In the genomic region with DNA sequence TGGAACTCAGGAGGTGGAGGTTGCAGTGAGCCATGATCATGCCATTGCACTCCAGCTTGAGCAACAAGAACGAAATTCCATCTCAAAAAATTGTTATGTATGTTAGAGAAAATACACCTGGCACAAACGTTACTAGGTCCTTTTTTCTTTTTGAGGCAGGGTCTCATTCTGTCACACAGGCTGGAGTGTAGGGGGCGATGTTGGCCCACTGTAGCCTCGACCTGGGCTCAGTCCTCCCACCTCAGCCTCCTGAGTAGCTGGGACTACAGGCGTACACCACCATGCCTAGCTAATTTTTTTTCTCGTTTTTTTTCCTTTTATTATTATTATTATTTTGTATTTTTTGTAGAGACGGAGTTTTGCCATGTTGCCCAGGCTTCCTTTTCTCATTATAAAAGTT, we compare ENCODE assay signal across 10 cellular contexts. TPM values are rescaled to one million over a fixed set of nuclear protein-coding genes. Genes with fewer than 3 reads are reported as not detected.
DNase-seq lines count a peak whose midpoint lies in the region; ATAC-seq and TF ChIP-seq lines count a peak whose summit lies in the region.
"Had no signal": no experiment of that assay in that cellular context is flagged by ENCODE, and none has a peak within 500 bp of the region (broad histone marks: within the 10 kb centered on the region; RNA-seq: fewer than 3 reads in every experiment).

No MANE protein-coding gene starts in this region.

- H4K20me1 ChIP-seq in Loucy (ENCODE audit: insufficient read depth, low read length, poor library complexity, severe bottlenecking), result no peaks in the 10 kb centered on the region

- no peaks in the 10 kb centered on the region for H3K27me3 ChIP-seq in Loucy (ENCODE audit: insufficient read depth, low read length, poor library complexity, severe bottlenecking)
- no peaks in the 10 kb centered on the region for H3K27me3 ChIP-seq in ascending aorta

- H3K27ac ChIP-seq in ascending aorta, result no peak overlapping the region

- intact Hi-C loops in ascending aorta (cut with DNase I), result no loop called here

- H3K36me3 ChIP-seq in Loucy (ENCODE audit: insufficient read depth, low read length) (no peaks in the 10 kb centered on the region; the same call in 1 of the 2 replicates), ascending aorta (peaks cover 13 to 21% of the 10 kb centered on the region in 2 donors)

- TF ChIP-seq CTCF in Loucy (conservative IDR thresholded peaks at IDR 0.05; ENCODE audit: low read length) (peak; percentile 52), progenitor cell of endocrine pancreas (IDR thresholded peaks at IDR 0.05; ENCODE audit: unreplicated experiment) (peak; percentile 38), ascending aorta (IDR thresholded peaks at IDR 0.05) (peak in 1 of 3 experiments; percentile 11)

- peaks cover 13% of the 10 kb centered on the region for H3K4me1 Mint-ChIP-seq in progenitor cell of endocrine pancreas (ENCODE audit: low read depth)

- peaks cover 13% of the 10 kb centered on the region for H3K4me1 ChIP-seq in Loucy (ENCODE audit: insufficient read depth, low read length, poor library complexity, severe bottlenecking)
- H3K4me1 ChIP-seq in ascending aorta, result peaks cover 0 to 5% of the 10 kb centered on the region in 2 donors

- DNase-seq in NCI-H345 (lab: John Stamatoyannopoulos, UW) (peak; percentile 29), NCI-H345 treated with DMSO at 0.1 percent for 48 hours (lab: John Stamatoyannopoulos, UW; ENCODE audit: unreplicated experiment) (no peak), progenitor cell of endocrine pancreas (ENCODE audit: low spot score, unreplicated experiment) (no peak), ascending aorta (ENCODE audit: low spot score in 2 of 2) (no peak), epidermal melanocyte (ENCODE audit: insufficient read length, low spot score) (no peak)
- DNase-seq in activated naive CD4-positive, alpha-beta T cell treated with Interleukin-2 at 50 U/mL for 16 hours, result peak; percentile 25

- no peak overlapping the region for H2AFZ ChIP-seq in Loucy (ENCODE audit: low read length)

- H3K9me2 ChIP-seq in Loucy (replicated peaks; ENCODE audit: low read depth, low read length), result no peaks in the 10 kb centered on the region

- H3K9me3 Mint-ChIP-seq in progenitor cell of endocrine pancreas (ENCODE audit: low read depth), result no peaks in the 10 kb centered on the region

- no peak overlapping the region for H3K4me2 ChIP-seq in Loucy (ENCODE audit: low read depth, low read length, poor library complexity, severe bottlenecking)

- H3K36me3 Mint-ChIP-seq in progenitor cell of endocrine pancreas (ENCODE audit: insufficient read depth), result peaks cover 4% of the 10 kb centered on the region

- H3K9me3 ChIP-seq in Loucy (ENCODE audit: insufficient read depth, low read depth, low read length) (no peaks in the 10 kb centered on the region), ascending aorta (no peaks in the 10 kb centered on the region)

- no peak overlapping the region for H3K27ac Mint-ChIP-seq in progenitor cell of endocrine pancreas

- H3K9ac ChIP-seq in Loucy (ENCODE audit: low read depth, low read length, poor library complexity, severe bottlenecking), result no peak overlapping the region

- H3K27me3 Mint-ChIP-seq in progenitor cell of endocrine pancreas, result no peaks in the 10 kb centered on the region

- H3K4me3 ChIP-seq in Loucy (ENCODE audit: low read length, poor library complexity, severe bottlenecking) (no peak overlapping the region), ascending aorta (no peak overlapping the region)

- no peak overlapping the region for H3K4me3 Mint-ChIP-seq in progenitor cell of endocrine pancreas (ENCODE audit: low read depth)

- H3K79me2 ChIP-seq in Loucy (ENCODE audit: insufficient read depth, low read length), result peaks cover 13% of the 10 kb centered on the region

- no peak for ATAC-seq in HG02763 (IDR thresholded peaks at IDR 0.05; ENCODE audit: unreplicated experiment)

- no peaks in the 10 kb centered on the region for H3F3A ChIP-seq in Loucy (ENCODE audit: low read depth)

RNA-seq across cellular contexts. Expression of a gene that starts 4.4 kb away (rescaled TPM):
- total RNA-seq in progenitor cell of endocrine pancreas (51.0 and 52.3 TPM in 2 replicates), ascending aorta (270 TPM)

RNA-seq across cellular contexts. Expression of a gene that starts 44.1 kb away (rescaled TPM):
- total RNA-seq in progenitor cell of endocrine pancreas, result 0.64 and 0.96 TPM in 2 replicates
- not detected for total RNA-seq in ascending aorta
- total RNA-seq: activated CD8-positive, alpha-beta memory T cell treated with anti-CD3 and anti-CD28 coated beads for 36 hours; endothelial cell of umbilical vein had no signal

RNA-seq across cellular contexts. Expression of a gene that starts 48.5 kb away (rescaled TPM):
- total RNA-seq in progenitor cell of endocrine pancreas (45.9 and 47.4 TPM in 2 replicates), ascending aorta (173 TPM)

RNA-seq across cellular contexts. Expression of a gene that starts 56.0 kb away (rescaled TPM):
- total RNA-seq in progenitor cell of endocrine pancreas (263 and 268 TPM in 2 replicates), ascending aorta (67.8 TPM)

Comparison
In these comparisons a context has a peak if more than half of its experiments do, and no peak if none do; other contexts are left out.
1. DNase-seq: peak in NCI-H345 (single experiment) and activated naive CD4-positive, alpha-beta T cell treated with Interleukin-2 at 50 U/mL for 16 hours (single experiment); none in NCI-H345 treated with DMSO at 0.1 percent for 48 hours (single experiment), progenitor cell of endocrine pancreas (single experiment), ascending aorta (0 of 2) and epidermal melanocyte (single experiment).